Comparison of ENCODE assay signal across 23 cellular contexts in the genomic region with DNA sequence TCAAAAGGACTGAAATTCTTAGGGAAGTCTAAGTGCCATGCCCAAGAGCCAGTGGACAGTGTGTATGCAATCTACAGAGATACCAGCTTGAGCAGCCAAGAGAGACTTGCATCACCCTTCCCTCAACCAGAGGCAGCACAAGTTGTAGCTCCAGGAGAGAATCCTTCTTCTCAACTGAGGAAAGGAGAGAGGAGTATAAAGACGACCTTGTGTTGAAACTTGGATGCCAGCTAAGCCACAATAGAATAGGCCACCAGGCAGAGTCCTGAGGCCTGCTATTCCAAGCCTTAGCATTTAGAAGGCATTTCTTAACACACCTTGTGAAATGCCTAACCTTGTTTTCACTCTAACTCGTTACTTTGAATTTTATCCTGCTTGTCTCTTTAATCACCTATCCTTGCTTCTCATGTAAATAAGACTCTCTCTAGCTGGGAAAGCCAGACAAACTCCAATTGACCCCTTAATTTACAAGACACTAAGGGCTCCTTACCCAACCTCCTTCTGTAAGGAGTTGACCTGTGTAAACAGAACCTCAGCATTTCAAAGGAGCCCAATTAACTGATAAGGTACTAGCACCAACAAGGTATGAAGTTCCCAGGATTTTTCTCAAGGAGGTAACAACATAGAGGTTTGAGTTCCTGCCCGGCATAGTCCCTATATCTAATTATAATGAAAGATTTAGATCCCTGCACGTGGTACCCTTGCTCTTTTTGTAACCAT.
"Had no signal": no experiment of that assay in that cellular context is flagged by ENCODE, and none has a peak within 500 bp of the region (broad histone marks: within the 10 kb centered on the region; RNA-seq: fewer than 3 reads in every experiment).

No MANE protein-coding gene starts in this region.

- H3K27ac ChIP-seq: foreskin keratinocyte, left ventricle myocardium inferior, lower lobe of right lung, neutrophil, right atrium auricular region, sigmoid colon, skin epidermis, testis, transverse colon had no signal

- DNase-seq: effector memory CD8-positive, alpha-beta T cell; erythroblast; foreskin keratinocyte; immature natural killer cell; left ventricle myocardium inferior; lower lobe of right lung; midbrain; sigmoid colon; stimulated activated CD4-positive, alpha-beta T cell treated with anti-CD3 and anti-CD28 coated beads, Interleukin-2, amount 100 ng/mL, for 24 hours; stimulated activated CD4-positive, alpha-beta T cell treated with anti-CD3 and anti-CD28 coated beads, Interleukin-4, amount 100 ng/mL, for 4 hours; stimulated activated naive B cell treated with anti-CD40 and anti-IgM and Interleukin-4, amounts not matched to agents 10 μg/mL and 1 μg/mL and 100 μg/mL, for 72 hours; stimulated activated naive CD8-positive, alpha-beta T cell treated with anti-CD3 and anti-CD28 coated beads, Interleukin-15, amount 100 ng/mL, for 72 hours; testis; transverse colon had no signal

- H3K27ac Mint-ChIP-seq: dendritic cell treated with granulocyte-macrophage colony-stimulating factor and Interleukin-4, amounts not matched to agents 40 ng/mL and 50 ng/mL, for 4 days; effector memory CD8-positive, alpha-beta T cell; immature natural killer cell; memory B cell; nephron; stimulated activated naive B cell treated with anti-CD40 and anti-IgM and Interleukin-4, amounts not matched to agents 10 μg/mL and 1 μg/mL and 100 μg/mL, for 72 hours; stimulated activated naive CD8-positive, alpha-beta T cell treated with anti-CD3 and anti-CD28 coated beads, Interleukin-15, amount 100 ng/mL, for 72 hours had no signal

- H3K36me3 ChIP-seq: left ventricle myocardium inferior, lower lobe of right lung, neutrophil, right atrium auricular region, sigmoid colon, transverse colon had no signal

- H3K4me1 ChIP-seq: foreskin keratinocyte, left ventricle myocardium inferior, lower lobe of right lung, right atrium auricular region, sigmoid colon, testis, transverse colon had no signal

- H3K9me3 Mint-ChIP-seq: memory B cell had no signal

- H3K27me3 Mint-ChIP-seq: central memory CD8-positive, alpha-beta T cell; dendritic cell treated with granulocyte-macrophage colony-stimulating factor and Interleukin-4, amounts not matched to agents 40 ng/mL and 50 ng/mL, for 4 days; effector memory CD8-positive, alpha-beta T cell; memory B cell; stimulated activated naive B cell treated with anti-CD40 and anti-IgM and Interleukin-4, amounts not matched to agents 10 μg/mL and 1 μg/mL and 100 μg/mL, for 72 hours; stimulated activated naive CD8-positive, alpha-beta T cell treated with anti-CD3 and anti-CD28 coated beads, Interleukin-15, amount 100 ng/mL, for 72 hours had no signal

- H3K4me3 ChIP-seq: left ventricle myocardium inferior, lower lobe of right lung, right atrium auricular region, sigmoid colon, skin epidermis, testis, transverse colon had no signal

- H3K4me3 Mint-ChIP-seq: central memory CD8-positive, alpha-beta T cell; dendritic cell treated with granulocyte-macrophage colony-stimulating factor and Interleukin-4, amounts not matched to agents 40 ng/mL and 50 ng/mL, for 4 days; effector memory CD8-positive, alpha-beta T cell; immature natural killer cell; memory B cell; nephron; stimulated activated naive B cell treated with anti-CD40 and anti-IgM and Interleukin-4, amounts not matched to agents 10 μg/mL and 1 μg/mL and 100 μg/mL, for 72 hours; stimulated activated naive CD8-positive, alpha-beta T cell treated with anti-CD3 and anti-CD28 coated beads, Interleukin-15, amount 100 ng/mL, for 72 hours had no signal

- H3K9me3 ChIP-seq: lower lobe of right lung, neutrophil, right atrium auricular region, testis, transverse colon had no signal

- H3K36me3 Mint-ChIP-seq: stimulated activated naive B cell treated with anti-CD40 and anti-IgM and Interleukin-4, amounts not matched to agents 10 μg/mL and 1 μg/mL and 100 μg/mL, for 72 hours had no signal

- H3K4me1 Mint-ChIP-seq: central memory CD8-positive, alpha-beta T cell; immature natural killer cell; memory B cell; nephron; stimulated activated naive B cell treated with anti-CD40 and anti-IgM and Interleukin-4, amounts not matched to agents 10 μg/mL and 1 μg/mL and 100 μg/mL, for 72 hours; stimulated activated naive CD8-positive, alpha-beta T cell treated with anti-CD3 and anti-CD28 coated beads, Interleukin-15, amount 100 ng/mL, for 72 hours had no signal

- FAIRE-seq: colon, keratinocyte had no signal

- H3K27me3 ChIP-seq: foreskin keratinocyte, neutrophil, right atrium auricular region, sigmoid colon, testis, transverse colon had no signal
